29 cellular contexts compared by ENCODE assay signal in genomic region chr6:38882157-38882556, GRCh38.
"Had no signal": no experiment of that assay in that cellular context is flagged by ENCODE, and none has a peak within 500 bp of the region (broad histone marks: within the 10 kb centered on the region; RNA-seq: fewer than 3 reads in every experiment).

No MANE protein-coding gene starts in this region.

- ATAC-seq: effector memory CD8-positive, alpha-beta T cell; esophagus mucosa; foreskin keratinocyte; gastrocnemius medialis; gastroesophageal sphincter; heart left ventricle; heart right ventricle had no signal

- H3K4me3 ChIP-seq: colonic mucosa, coronary artery, dorsolateral prefrontal cortex, esophagus muscularis mucosa, esophagus squamous epithelium, gastrocnemius medialis, gastroesophageal sphincter, heart left ventricle, heart right ventricle had no signal

- FAIRE-seq: colon, endometrium, endothelial cell of umbilical vein, frontal cortex had no signal

- H3K36me3 ChIP-seq: colonic mucosa, esophagus muscularis mucosa, esophagus squamous epithelium, gastrocnemius medialis, gastroesophageal sphincter, heart left ventricle, heart right ventricle had no signal

- H3K4me1 Mint-ChIP-seq: endodermal cell had no signal

- H3K27ac ChIP-seq: colonic mucosa, coronary artery, dorsolateral prefrontal cortex, epithelial cell of prostate, esophagus muscularis mucosa, esophagus squamous epithelium, foreskin keratinocyte, gastrocnemius medialis, gastroesophageal sphincter, heart left ventricle, heart right ventricle had no signal

- H3K4me3 Mint-ChIP-seq: dendritic cell treated with granulocyte-macrophage colony-stimulating factor and Interleukin-4, amounts not matched to agents 40 ng/mL and 50 ng/mL, for 4 days; effector memory CD8-positive, alpha-beta T cell; endodermal cell had no signal

- DNase-seq: colonic mucosa; cortex of kidney; dermis blood vessel endothelial cell; dorsolateral prefrontal cortex; effector CD4-positive, alpha-beta T cell; effector CD8-positive, alpha-beta T cell; effector memory CD4-positive, alpha-beta T cell; effector memory CD8-positive, alpha-beta T cell; endodermal cell; erythroblast; esophagus squamous epithelium; foreskin fibroblast; foreskin keratinocyte; foreskin melanocyte; gastrocnemius medialis; glutamatergic neuron; head of caudate nucleus; heart left ventricle; heart right ventricle had no signal

- H3K9me3 Mint-ChIP-seq: dendritic cell treated with granulocyte-macrophage colony-stimulating factor and Interleukin-4, amounts not matched to agents 40 ng/mL and 50 ng/mL, for 4 days; effector memory CD8-positive, alpha-beta T cell; endodermal cell had no signal

- H3K27ac Mint-ChIP-seq: dendritic cell treated with granulocyte-macrophage colony-stimulating factor and Interleukin-4, amounts not matched to agents 40 ng/mL and 50 ng/mL, for 4 days; effector memory CD8-positive, alpha-beta T cell; endodermal cell had no signal

- H3K9me3 ChIP-seq: colonic mucosa, esophagus squamous epithelium, gastrocnemius medialis had no signal

- H3K4me1 ChIP-seq: colonic mucosa, esophagus muscularis mucosa, esophagus squamous epithelium, foreskin keratinocyte, gastrocnemius medialis, gastroesophageal sphincter had no signal

- H3K27me3 Mint-ChIP-seq: effector memory CD8-positive, alpha-beta T cell had no signal

- H3K27me3 ChIP-seq: colonic mucosa, esophagus squamous epithelium, foreskin keratinocyte, gastrocnemius medialis, heart left ventricle had no signal
